In the genomic region with DNA sequence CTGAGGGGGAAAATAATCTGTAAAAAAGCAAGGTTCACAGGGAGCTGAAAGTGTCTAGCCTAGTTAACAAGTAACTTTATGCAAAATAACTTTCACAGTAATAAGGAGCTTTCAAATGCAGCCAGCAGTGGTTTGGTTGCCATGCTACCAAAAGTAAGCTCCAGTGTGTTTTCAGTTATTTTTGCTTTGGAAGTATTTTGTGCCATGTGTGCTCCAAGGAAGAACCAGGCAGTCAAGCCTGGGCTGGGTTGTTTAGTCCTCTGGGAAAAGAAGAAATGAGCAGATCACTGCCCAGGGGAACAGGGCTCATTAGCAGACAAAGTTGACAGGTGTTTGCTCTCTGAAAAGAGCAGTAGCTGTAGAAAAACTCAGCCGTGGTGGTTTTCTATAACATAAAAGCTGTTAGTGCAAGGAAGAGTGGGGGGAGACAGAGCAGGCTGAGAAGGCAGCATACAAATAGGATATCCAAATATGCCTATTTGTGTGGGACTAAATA, we compare ENCODE assay signal across 10 cellular contexts.
A peak's percentile ranks its signal among the peaks of the same experiment; 100 is the strongest.
DNase-seq lines count a peak whose midpoint lies in the region; ATAC-seq and TF ChIP-seq lines count a peak whose summit lies in the region.
"Had no signal": no experiment of that assay in that cellular context is flagged by ENCODE, and none has a peak within 500 bp of the region (broad histone marks: within the 10 kb centered on the region; RNA-seq: fewer than 3 reads in every experiment).

No MANE protein-coding gene starts in this region.

- H2BK120ac ChIP-seq in trophoblast cell (ENCODE audit: insufficient read depth, low read length, poor library complexity): no peak overlapping the region

- H3K79me1 ChIP-seq in trophoblast cell (ENCODE audit: low read length): no peaks in the 10 kb centered on the region

- H4K91ac ChIP-seq in trophoblast cell (ENCODE audit: low read depth, low read length): no peak overlapping the region

- H3K27me3 ChIP-seq in trophoblast cell (ENCODE audit: insufficient read depth, low read length): no peaks in the 10 kb centered on the region
- H3K27me3 ChIP-seq: dorsolateral prefrontal cortex had no signal

- no peak overlapping the region for H4K8ac ChIP-seq in trophoblast cell (ENCODE audit: low read depth, low read length)

- H3K9me3 ChIP-seq in trophoblast cell (ENCODE audit: insufficient read depth, low read depth, low read length): no peaks in the 10 kb centered on the region

- no peak overlapping the region for H2AK5ac ChIP-seq in trophoblast cell (ENCODE audit: low read length)

- no peak overlapping the region for H2AFZ ChIP-seq in trophoblast cell (ENCODE audit: insufficient read depth, low read length, poor library complexity)

- no peak overlapping the region for H3K23ac ChIP-seq in trophoblast cell (ENCODE audit: low read length)

- no peak overlapping the region for H2BK5ac ChIP-seq in trophoblast cell (ENCODE audit: low read depth, low read length, poor library complexity)

- no peaks in the 10 kb centered on the region for H3K4me1 ChIP-seq in trophoblast cell (ENCODE audit: control insufficient read depth in 1 of 2, insufficient read depth in 2 of 2, low read length in 2 of 2)

- no CpG with 5 or more reads among the region's 1 CpG for WGBS in trophoblast cell (ENCODE audit: extremely low coverage, insufficient coverage, insufficient read length)

- no peaks in the 10 kb centered on the region for H3K79me2 ChIP-seq in trophoblast cell (ENCODE audit: control insufficient read depth, insufficient read depth, low read length, poor library complexity)

- no peaks in the 10 kb centered on the region for H3K36me3 ChIP-seq in trophoblast cell (ENCODE audit: control insufficient read depth in 1 of 2, insufficient read depth in 2 of 2, low read length in 2 of 2)

- no peak for TF ChIP-seq CTCF in omental fat pad (IDR thresholded peaks at IDR 0.05)

- H3K14ac ChIP-seq in trophoblast cell (ENCODE audit: low read length): no peak overlapping the region

- no peak overlapping the region for H4K12ac ChIP-seq in trophoblast cell (ENCODE audit: low read depth, low read length)

- no peak overlapping the region for H3K9ac ChIP-seq in trophoblast cell (ENCODE audit: low read length)

- no peak overlapping the region for H2BK12ac ChIP-seq in trophoblast cell (ENCODE audit: low read length)

- H3K4ac ChIP-seq in trophoblast cell (ENCODE audit: low read depth, low read length): no peak overlapping the region

- peak; percentile 83 for ATAC-seq in HG02938 (IDR thresholded peaks at IDR 0.05; ENCODE audit: unreplicated experiment)
- no peak for ATAC-seq in omental fat pad (ENCODE audit: low FRiP score)

- no peak overlapping the region for H3K4me2 ChIP-seq in trophoblast cell (ENCODE audit: low read length)

- DNase-seq in NCI-H82 (lab: John Stamatoyannopoulos, UW) (peak; percentile 6), NCI-H82 treated with DMSO at 0.1 percent for 48 hours (lab: John Stamatoyannopoulos, UW; ENCODE audit: unreplicated experiment) (no peak), NCI-H2107 treated with DMSO at 0.1 percent for 48 hours (lab: John Stamatoyannopoulos, UW; ENCODE audit: unreplicated experiment) (peak; percentile 95), superior temporal gyrus (ENCODE audit: extremely low spot score) (peak; percentile 31), trophoblast cell (no peak), mucosa of gallbladder (ENCODE audit: low spot score) (no peak), omental fat pad (ENCODE audit: low spot score) (no peak)
- DNase-seq: stimulated activated CD4-positive, alpha-beta T cell treated with anti-CD3 and anti-CD28 coated beads, Interleukin-12 subunit alpha, Interleukin-12 subunit beta, amount 100 ng/mL, for 4 hours had no signal

- no peak overlapping the region for H3K4me3 ChIP-seq in trophoblast cell (ENCODE audit: low read depth, low read length)
- H3K4me3 ChIP-seq: dorsolateral prefrontal cortex had no signal

- no peak overlapping the region for H3K18ac ChIP-seq in trophoblast cell (ENCODE audit: low read length)

- H3K27ac ChIP-seq in trophoblast cell (ENCODE audit: low read depth, low read length): no peak overlapping the region
- H3K27ac ChIP-seq: dorsolateral prefrontal cortex had no signal

Comparison
In these comparisons a context has a peak if more than half of its experiments do, and no peak if none do; other contexts are left out.
1. DNase-seq: peak in NCI-H82 (single experiment), NCI-H2107 treated with DMSO at 0.1 percent for 48 hours (single experiment) and superior temporal gyrus (single experiment); none in NCI-H82 treated with DMSO at 0.1 percent for 48 hours (single experiment), trophoblast cell (0 of 2), mucosa of gallbladder (single experiment) and omental fat pad (single experiment).